In genomic region chr1:85581802-85582686, GRCh38 we compare ENCODE assay signal across 8 cellular contexts.
A peak's percentile ranks its signal among the peaks of the same experiment; 100 is the strongest.
DNase-seq lines count a peak whose midpoint lies in the region; ATAC-seq and TF ChIP-seq lines count a peak whose summit lies in the region.

No MANE protein-coding gene starts in this region.

- H3K9ac ChIP-seq in mucosa of rectum (ENCODE audit: low read depth in 1 of 2, low read length in 2 of 2): peak overlapping the region; percentile 27 to 58

- H3K36me3 ChIP-seq in mucosa of rectum (ENCODE audit: control insufficient read depth in 2 of 2, insufficient read depth in 2 of 2, low read length in 2 of 2): no peaks in the 10 kb centered on the region

- no peaks in the 10 kb centered on the region for H3K9me3 ChIP-seq in mucosa of rectum (ENCODE audit: control insufficient read depth in 2 of 2, low read length in 2 of 2)

- ATAC-seq in HG03108 (IDR thresholded peaks at IDR 0.05; ENCODE audit: unreplicated experiment): no peak

- H3K27me3 ChIP-seq in mucosa of rectum (ENCODE audit: control insufficient read depth in 2 of 2, insufficient read depth in 2 of 2, low read length in 2 of 2): peaks cover 4 to 21% of the 10 kb centered on the region in 2 donors

- peaks cover 15% of the 10 kb centered on the region in 2 donors for H3K4me1 ChIP-seq in mucosa of rectum (ENCODE audit: control insufficient read depth in 2 of 2, insufficient read depth in 2 of 2, low read length in 2 of 2)

- DNase-seq in AG10803 (ENCODE audit: low read depth) (peak; percentile 78), LNCaP clone FGC (ENCODE audit: low read depth) (peak; percentile 99), ecto neural progenitor cell (ENCODE audit: low spot score) (peak; percentile 64), GM20000 (ENCODE audit: low spot score) (no peak), NCI-H187 treated with DMSO at 0.1 percent for 48 hours (lab: John Stamatoyannopoulos, UW) (no peak), midbrain (lab: John Stamatoyannopoulos, UW) (no peak)

- TF ChIP-seq CTCF in AG10803 (conservative IDR thresholded peaks at IDR 0.05; ENCODE audit: low read length) (peak; percentile 43), LNCaP clone FGC (IDR thresholded peaks at IDR 0.05; ENCODE audit: control insufficient read depth, extremely low read depth, insufficient read depth) (peak; percentile 57), GM20000 (IDR thresholded peaks at IDR 0.05; ENCODE audit: extremely low read depth, missing control alignments) (no peak)

- H3K27ac ChIP-seq in mucosa of rectum (ENCODE audit: low read depth in 2 of 2, low read length in 2 of 2): peak overlapping the region; percentile 86 to 87

- H3K4me3 ChIP-seq in AG10803 (ENCODE audit: low read length) (peak overlapping the region; percentile 96), LNCaP clone FGC (ENCODE audit: low read depth, low read length) (peak overlapping the region; percentile 77), mucosa of rectum (ENCODE audit: low read length in 2 of 2) (peak overlapping the region; percentile 84)

Comparison
In these comparisons a context has a peak if more than half of its experiments do, and no peak if none do; other contexts are left out.
1. DNase-seq: peak in AG10803 (single experiment), LNCaP clone FGC (single experiment) and ecto neural progenitor cell (single experiment); none in GM20000 (single experiment), NCI-H187 treated with DMSO at 0.1 percent for 48 hours (single experiment) and midbrain (single experiment).
2. Peak in every context shown above with its lines, with median percentiles within 50 percentile points of each other: H3K4me3 ChIP-seq.